In genomic region chr12:51369581-51369980, GRCh38 we compare ENCODE assay signal across 12 cellular contexts. TPM values are rescaled to one million over a fixed set of nuclear protein-coding genes. Genes with fewer than 3 reads are reported as not detected.
DNase-seq lines count a peak whose midpoint lies in the region; FAIRE-seq lines count a peak whose summit lies in the region.
"Had no signal": no experiment of that assay in that cellular context is flagged by ENCODE, and none has a peak within 500 bp of the region (broad histone marks: within the 10 kb centered on the region; RNA-seq: fewer than 3 reads in every experiment).

No MANE protein-coding gene starts in this region.

- DNase-seq in activated CD4-positive, alpha-beta T cell treated with anti-CD3 and anti-CD28 coated beads, Interleukin-2, amount 10 ng/mL, durations not matched to agents 24 days and 14 days: no peak
- DNase-seq in activated CD4-positive, alpha-beta T cell treated with anti-CD3 and anti-CD28 coated beads, Interleukin-2, amount 50 U/mL, for 48 hours: no peak
- DNase-seq in activated T-helper 1 cell treated with anti-CD3 and anti-CD28 coated beads, Interleukin-12 subunit alpha, Interleukin-12 subunit beta, Interleukin-2, Interleukin-4 antibody, amounts not matched to agents 30 ng/mL and 10 ng/mL and 1 ng/mL, durations not matched to agents 14 hours and 24 hours and 36 hours (ENCODE audit: low spot score): no peak
- DNase-seq in small intestine (no peak), NCI-H1092 (lab: John Stamatoyannopoulos, UW) (no peak), OCI-M1 (lab: John Stamatoyannopoulos, UW) (no peak)
- DNase-seq: NCI-H2029 treated with DMSO at 0.1 percent for 48 hours had no signal

- peaks cover 24% of the 10 kb centered on the region for H3K36me3 Mint-ChIP-seq in activated CD4-positive, alpha-beta T cell treated with anti-CD3 and anti-CD28 coated beads, Interleukin-2, amount 10 ng/mL, durations not matched to agents 24 days and 14 days (ENCODE audit: low read depth)
- H3K36me3 Mint-ChIP-seq in activated T-helper 1 cell treated with anti-CD3 and anti-CD28 coated beads, Interleukin-12 subunit alpha, Interleukin-12 subunit beta, Interleukin-2, Interleukin-4 antibody, amounts not matched to agents 30 ng/mL and 10 ng/mL and 1 ng/mL, durations not matched to agents 14 hours and 24 hours and 36 hours (ENCODE audit: low read depth): peaks cover 6% of the 10 kb centered on the region

- no peaks in the 10 kb centered on the region for H3K9me3 Mint-ChIP-seq in activated CD4-positive, alpha-beta T cell treated with anti-CD3 and anti-CD28 coated beads, Interleukin-2, amount 10 ng/mL, durations not matched to agents 24 days and 14 days
- no peaks in the 10 kb centered on the region for H3K9me3 Mint-ChIP-seq in activated T-helper 1 cell treated with anti-CD3 and anti-CD28 coated beads, Interleukin-12 subunit alpha, Interleukin-12 subunit beta, Interleukin-2, Interleukin-4 antibody, amounts not matched to agents 30 ng/mL and 10 ng/mL and 1 ng/mL, durations not matched to agents 14 hours and 24 hours and 36 hours

- H3K4me1 Mint-ChIP-seq in activated CD4-positive, alpha-beta T cell treated with anti-CD3 and anti-CD28 coated beads, Interleukin-2, amount 10 ng/mL, durations not matched to agents 24 days and 14 days: peaks cover 52% of the 10 kb centered on the region
- H3K4me1 Mint-ChIP-seq in activated T-helper 1 cell treated with anti-CD3 and anti-CD28 coated beads, Interleukin-12 subunit alpha, Interleukin-12 subunit beta, Interleukin-2, Interleukin-4 antibody, amounts not matched to agents 30 ng/mL and 10 ng/mL and 1 ng/mL, durations not matched to agents 14 hours and 24 hours and 36 hours (ENCODE audit: low read depth): peaks cover 71% of the 10 kb centered on the region

- H3K27me3 Mint-ChIP-seq in activated CD4-positive, alpha-beta T cell treated with anti-CD3 and anti-CD28 coated beads, Interleukin-2, amount 10 ng/mL, durations not matched to agents 24 days and 14 days: no peaks in the 10 kb centered on the region
- peaks cover 7% of the 10 kb centered on the region for H3K27me3 Mint-ChIP-seq in activated T-helper 1 cell treated with anti-CD3 and anti-CD28 coated beads, Interleukin-12 subunit alpha, Interleukin-12 subunit beta, Interleukin-2, Interleukin-4 antibody, amounts not matched to agents 30 ng/mL and 10 ng/mL and 1 ng/mL, durations not matched to agents 14 hours and 24 hours and 36 hours (ENCODE audit: insufficient read depth)

- no peaks in the 10 kb centered on the region for H3K9me3 ChIP-seq in small intestine (ENCODE audit: control insufficient read depth, low read depth)
- H3K9me3 ChIP-seq: left lung, testis had no signal

- peak overlapping the region; percentile 68 to 70 for H3K27ac ChIP-seq in small intestine (ENCODE audit: low read depth in 1 of 2, low read length in 1 of 2)
- H3K27ac ChIP-seq: parathyroid adenoma, testis, VCaP had no signal

- 77 to 94% (median 80%) methylated on average over 4 of the region's 4 CpGs for WGBS in small intestine, 3 donors

- FAIRE-seq in small intestine (lab: Jason Lieb, UNC): no peak

- no peaks in the 10 kb centered on the region for H3K27me3 ChIP-seq in small intestine (ENCODE audit: control insufficient read depth in 2 of 2, insufficient read depth in 2 of 2, low read length in 2 of 2)
- H3K27me3 ChIP-seq: left lung, testis had no signal

- peak overlapping the region; percentile 82 for H3K27ac Mint-ChIP-seq in activated CD4-positive, alpha-beta T cell treated with anti-CD3 and anti-CD28 coated beads, Interleukin-2, amount 10 ng/mL, durations not matched to agents 24 days and 14 days
- H3K27ac Mint-ChIP-seq in activated T-helper 1 cell treated with anti-CD3 and anti-CD28 coated beads, Interleukin-12 subunit alpha, Interleukin-12 subunit beta, Interleukin-2, Interleukin-4 antibody, amounts not matched to agents 30 ng/mL and 10 ng/mL and 1 ng/mL, durations not matched to agents 14 hours and 24 hours and 36 hours: peak overlapping the region; percentile 70

- H3K4me3 Mint-ChIP-seq in activated CD4-positive, alpha-beta T cell treated with anti-CD3 and anti-CD28 coated beads, Interleukin-2, amount 10 ng/mL, durations not matched to agents 24 days and 14 days: peak overlapping the region; percentile 66
- peak overlapping the region; percentile 56 for H3K4me3 Mint-ChIP-seq in activated T-helper 1 cell treated with anti-CD3 and anti-CD28 coated beads, Interleukin-12 subunit alpha, Interleukin-12 subunit beta, Interleukin-2, Interleukin-4 antibody, amounts not matched to agents 30 ng/mL and 10 ng/mL and 1 ng/mL, durations not matched to agents 14 hours and 24 hours and 36 hours

- peaks cover 0 to 2% of the 10 kb centered on the region in 2 donors for H3K4me1 ChIP-seq in small intestine (ENCODE audit: control insufficient read depth in 2 of 2, insufficient read depth in 1 of 2, low read depth in 1 of 2, low read length in 1 of 2)

- peaks cover 0 to 10% of the 10 kb centered on the region in 2 donors for H3K36me3 ChIP-seq in small intestine (ENCODE audit: control insufficient read depth in 2 of 2, insufficient read depth in 2 of 2, low read length in 2 of 2)
- H3K36me3 ChIP-seq: left lung had no signal

- intact Hi-C loops in activated CD4-positive, alpha-beta T cell treated with anti-CD3 and anti-CD28 coated beads, Interleukin-2, amount 10 ng/mL, durations not matched to agents 24 days and 14 days (cut with micrococcal nuclease): loop anchor here (1.0 kb wide), 3 partner anchors 14 to 602 kb away; partner anchors contain the start of gene GALNT6
- intact Hi-C loops in activated T-helper 1 cell treated with anti-CD3 and anti-CD28 coated beads, Interleukin-12 subunit alpha, Interleukin-12 subunit beta, Interleukin-2, Interleukin-4 antibody, amounts not matched to agents 30 ng/mL and 10 ng/mL and 1 ng/mL, durations not matched to agents 14 hours and 24 hours and 36 hours (cut with micrococcal nuclease): loop anchor here (1.0 to 5.0 kb wide), 9 partner anchors 22 to 602 kb away; partner anchors contain the start of genes ACVR1B, BIN2, DAZAP2 and GALNT6

- no peak overlapping the region for H3K4me3 ChIP-seq in small intestine (ENCODE audit: low read depth in 1 of 2, low read length in 2 of 2)
- H3K4me3 ChIP-seq: left lung, testis had no signal

RNA-seq across cellular contexts. Expression of gene GALNT6, which starts 21.6 kb away (rescaled TPM):
- total RNA-seq in activated CD4-positive, alpha-beta T cell treated with anti-CD3 and anti-CD28 coated beads, Interleukin-2, amount 10 ng/mL, durations not matched to agents 24 days and 14 days: 10.7 and 12.8 TPM in 2 replicates
- total RNA-seq in activated T-helper 1 cell treated with anti-CD3 and anti-CD28 coated beads, Interleukin-12 subunit alpha, Interleukin-12 subunit beta, Interleukin-2, Interleukin-4 antibody, amounts not matched to agents 30 ng/mL and 10 ng/mL and 1 ng/mL, durations not matched to agents 14 hours and 24 hours and 36 hours: 11.9 and 12.4 TPM in 2 replicates
- 10 to 100 TPM in 2 of 3 donors, 1 to 10 TPM in 1; 8.4 to 45.2 (median 20.3) TPM for polyA plus RNA-seq in small intestine

RNA-seq across cellular contexts. Expression of gene CELA1, which starts 23.1 kb away (rescaled TPM):
- not detected in 2 replicates for total RNA-seq in activated CD4-positive, alpha-beta T cell treated with anti-CD3 and anti-CD28 coated beads, Interleukin-2, amount 10 ng/mL, durations not matched to agents 24 days and 14 days
- total RNA-seq in activated T-helper 1 cell treated with anti-CD3 and anti-CD28 coated beads, Interleukin-12 subunit alpha, Interleukin-12 subunit beta, Interleukin-2, Interleukin-4 antibody, amounts not matched to agents 30 ng/mL and 10 ng/mL and 1 ng/mL, durations not matched to agents 14 hours and 24 hours and 36 hours: not detected in 2 replicates
- not detected for polyA plus RNA-seq in small intestine
- total RNA-seq: left lung had no signal
- polyA plus RNA-seq: adipose tissue had no signal

RNA-seq across cellular contexts. Expression of gene BIN2, which starts 45.6 kb away (rescaled TPM):
- total RNA-seq in activated CD4-positive, alpha-beta T cell treated with anti-CD3 and anti-CD28 coated beads, Interleukin-2, amount 10 ng/mL, durations not matched to agents 24 days and 14 days: 31.7 and 33.2 TPM in 2 replicates
- 40.9 and 43.3 TPM in 2 replicates for total RNA-seq in activated T-helper 1 cell treated with anti-CD3 and anti-CD28 coated beads, Interleukin-12 subunit alpha, Interleukin-12 subunit beta, Interleukin-2, Interleukin-4 antibody, amounts not matched to agents 30 ng/mL and 10 ng/mL and 1 ng/mL, durations not matched to agents 14 hours and 24 hours and 36 hours
- 1 to 10 TPM; 1.6 to 5.4 (median 2.7) TPM for polyA plus RNA-seq in small intestine

RNA-seq across cellular contexts. Expression of gene SLC4A8, which starts 55.0 kb away (rescaled TPM):
- 1.4 and 2.3 TPM in 2 replicates for total RNA-seq in activated CD4-positive, alpha-beta T cell treated with anti-CD3 and anti-CD28 coated beads, Interleukin-2, amount 10 ng/mL, durations not matched to agents 24 days and 14 days
- total RNA-seq in activated T-helper 1 cell treated with anti-CD3 and anti-CD28 coated beads, Interleukin-12 subunit alpha, Interleukin-12 subunit beta, Interleukin-2, Interleukin-4 antibody, amounts not matched to agents 30 ng/mL and 10 ng/mL and 1 ng/mL, durations not matched to agents 14 hours and 24 hours and 36 hours: 2.4 and 2.6 TPM in 2 replicates
- 1 to 10 TPM in 2 of 3 donors, under 1 TPM in 1; 0.43 to 2.5 (median 1.1) TPM for polyA plus RNA-seq in small intestine
